2 cellular contexts compared by ENCODE assay signal in the genomic region with DNA sequence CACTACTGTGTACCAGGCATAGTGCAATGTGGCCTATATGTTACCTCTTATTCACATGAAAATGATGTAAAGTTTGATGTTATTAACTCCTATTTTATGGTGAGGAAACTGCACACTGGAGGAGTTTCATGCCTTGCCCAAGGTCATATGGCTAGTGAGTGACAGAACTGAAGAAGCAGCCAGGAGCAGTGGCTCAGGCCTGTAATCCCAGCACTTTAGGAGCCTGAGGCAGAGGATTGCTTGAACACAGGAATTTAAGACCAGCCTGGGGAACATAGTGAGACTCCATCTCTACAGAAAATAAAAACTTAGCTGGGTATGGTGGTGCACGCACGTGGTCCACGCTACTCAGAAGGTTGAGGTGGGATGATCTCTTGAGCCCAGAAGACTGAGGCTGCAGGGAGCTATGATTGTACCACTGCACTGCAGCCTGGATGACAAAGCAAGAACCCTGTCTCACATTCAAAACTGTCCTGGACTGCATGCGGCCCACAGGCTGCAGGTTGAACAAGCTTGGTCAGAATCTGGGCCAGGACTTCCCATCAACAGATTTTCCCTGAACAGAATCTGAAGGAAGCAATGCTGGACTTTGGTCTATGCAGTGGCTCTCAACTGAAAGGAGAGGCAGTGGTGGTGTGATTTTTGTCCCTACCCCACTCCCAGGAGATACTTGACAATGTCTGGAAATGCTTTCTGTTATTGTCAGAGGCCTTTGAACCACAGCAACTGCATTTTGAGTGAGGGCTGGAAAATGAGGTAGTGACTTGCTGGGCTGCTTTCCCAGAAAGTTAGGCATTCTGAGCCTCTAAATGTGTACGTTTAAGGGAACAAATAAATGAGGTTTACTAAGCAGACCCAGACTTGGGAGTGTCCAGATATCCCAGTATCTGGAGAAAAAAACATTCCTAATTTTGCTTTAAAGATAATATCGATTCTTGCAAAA.
TF ChIP-seq lines count a peak whose summit lies in the region.

No MANE protein-coding gene starts in this region.

TF ChIP-seq in HepG2, 621 proteins besides CTCF, POLR2A, EP300 and RAD21:
- TF ChIP-seq ZNF75D (CRISPR knock-in tag; IDR thresholded peaks at IDR 0.05; ENCODE audit: borderline replicate concordance), result no peak
- TF ChIP-seq MBNL3 (CRISPR knock-in tag; conservative IDR thresholded peaks at IDR 0.05), result no peak
- no peak for TF ChIP-seq CAMTA2 (CRISPR knock-in tag; IDR thresholded peaks at IDR 0.05; ENCODE audit: borderline replicate concordance)
- TF ChIP-seq RAD51 (IDR thresholded peaks at IDR 0.05; ENCODE audit: borderline replicate concordance), result no peak
- no peak for TF ChIP-seq ZNF20 (CRISPR knock-in tag; IDR thresholded peaks at IDR 0.05)
- no peak for TF ChIP-seq YEATS2 (CRISPR knock-in tag; IDR thresholded peaks at IDR 0.05; ENCODE audit: borderline replicate concordance)
- no peak for TF ChIP-seq PCBP2 (optimal IDR thresholded peaks at IDR 0.05; ENCODE audit: low read depth, low read length, poor library complexity, severe bottlenecking)
- no peak for TF ChIP-seq PLRG1 (conservative IDR thresholded peaks at IDR 0.05)
- TF ChIP-seq HOXD1 (CRISPR knock-in tag; IDR thresholded peaks at IDR 0.05), result no peak
- TF ChIP-seq, protein P1, sequence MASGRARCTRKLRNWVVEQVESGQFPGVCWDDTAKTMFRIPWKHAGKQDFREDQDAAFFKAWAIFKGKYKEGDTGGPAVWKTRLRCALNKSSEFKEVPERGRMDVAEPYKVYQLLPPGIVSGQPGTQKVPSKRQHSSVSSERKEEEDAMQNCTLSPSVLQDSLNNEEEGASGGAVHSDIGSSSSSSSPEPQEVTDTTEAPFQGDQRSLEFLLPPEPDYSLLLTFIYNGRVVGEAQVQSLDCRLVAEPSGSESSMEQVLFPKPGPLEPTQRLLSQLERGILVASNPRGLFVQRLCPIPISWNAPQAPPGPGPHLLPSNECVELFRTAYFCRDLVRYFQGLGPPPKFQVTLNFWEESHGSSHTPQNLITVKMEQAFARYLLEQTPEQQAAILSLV (CRISPR knock-in tag; IDR thresholded peaks at IDR 0.05; ENCODE audit: borderline replicate concordance), result no peak
- no peak for TF ChIP-seq U2AF1 (optimal IDR thresholded peaks at IDR 0.05; ENCODE audit: low read depth, low read length)
- no peak for TF ChIP-seq ZMYM2 (CRISPR knock-in tag; IDR thresholded peaks at IDR 0.05)
- no peak for TF ChIP-seq GATAD1 (CRISPR knock-in tag; IDR thresholded peaks at IDR 0.05)
- no peak for TF ChIP-seq SIX4 (CRISPR knock-in tag; IDR thresholded peaks at IDR 0.05)
- no peak for TF ChIP-seq SOX6 (IDR thresholded peaks at IDR 0.05)
- no peak for TF ChIP-seq SOX6 (CRISPR knock-in tag; IDR thresholded peaks at IDR 0.05)
- TF ChIP-seq, protein P2, sequence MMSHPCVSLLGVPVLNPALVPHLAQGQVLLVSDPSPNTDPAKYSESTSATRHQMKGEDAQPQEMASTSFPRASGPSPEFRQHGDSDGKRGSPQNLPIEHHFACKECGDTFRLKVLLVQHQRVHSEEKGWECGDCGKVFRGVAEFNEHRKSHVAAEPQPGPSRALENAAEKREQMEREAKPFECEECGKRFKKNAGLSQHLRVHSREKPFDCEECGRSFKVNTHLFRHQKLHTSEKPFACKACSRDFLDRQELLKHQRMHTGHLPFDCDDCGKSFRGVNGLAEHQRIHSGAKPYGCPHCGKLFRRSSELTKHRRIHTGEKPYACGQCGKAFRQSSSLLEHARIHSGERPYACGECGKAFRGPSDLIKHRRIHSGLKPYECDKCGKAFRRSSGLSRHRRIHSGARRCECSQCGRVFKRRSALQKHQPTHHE (CRISPR knock-in tag; IDR thresholded peaks at IDR 0.05; ENCODE audit: borderline replicate concordance), result no peak
- no peak for TF ChIP-seq HNRNPLL (IDR thresholded peaks at IDR 0.05; ENCODE audit: low read depth, low read length, poor library complexity, severe bottlenecking)
- TF ChIP-seq ZNF232 (CRISPR knock-in tag; IDR thresholded peaks at IDR 0.05; ENCODE audit: borderline replicate concordance), result no peak

TF ChIP-seq in H1, 55 proteins besides CTCF, POLR2A, EP300 and RAD21:
- TF ChIP-seq RNF2 (IDR thresholded peaks at IDR 0.05; ENCODE audit: borderline replicate concordance, low read depth, low read length, missing control alignments, poor library complexity, severe bottlenecking) (no peak), SAP30 (IDR thresholded peaks at IDR 0.05; ENCODE audit: insufficient read depth, insufficient replicate concordance, low read length) (no peak), EZH2 (IDR thresholded peaks at IDR 0.05; ENCODE audit: low read depth, low read length, severe bottlenecking) (no peak)
